Comparison of ENCODE assay signal across 18 cellular contexts in the genomic region with DNA sequence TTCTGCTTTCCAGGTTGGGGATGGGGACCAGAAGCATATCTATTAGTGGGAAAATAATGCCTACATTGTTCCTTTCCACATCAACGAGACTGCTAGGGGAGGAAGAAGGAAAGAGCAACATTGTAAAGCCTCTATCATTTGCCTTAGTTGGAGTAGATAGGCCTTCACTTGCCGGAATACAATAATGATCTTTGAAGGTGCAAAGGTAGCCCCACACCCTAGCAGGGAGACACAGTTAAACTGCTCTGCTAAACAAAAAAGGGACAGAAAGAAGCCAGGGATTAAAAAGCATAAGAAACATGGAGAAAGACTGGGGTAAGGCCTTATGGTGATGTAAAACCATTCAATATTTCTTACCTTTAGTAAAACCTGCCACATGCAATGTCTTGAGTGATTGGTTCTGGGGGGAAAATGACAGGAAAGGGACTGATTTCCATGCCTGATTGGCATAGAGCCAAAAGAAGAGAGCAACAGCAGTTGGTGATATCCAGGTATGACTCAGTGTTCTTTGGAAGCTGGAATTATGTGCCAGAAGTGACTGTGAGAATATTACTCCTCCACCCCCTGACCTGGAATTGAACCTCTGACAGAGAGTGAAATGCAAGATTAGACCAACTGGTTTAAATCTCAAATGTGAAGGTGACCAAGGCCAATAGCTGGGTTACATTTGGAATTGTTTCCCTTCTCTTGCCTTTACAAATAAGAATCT. TPM values are rescaled to one million over a fixed set of nuclear protein-coding genes. Genes with fewer than 3 reads are reported as not detected.
DNase-seq lines count a peak whose midpoint lies in the region; TF ChIP-seq lines count a peak whose summit lies in the region.
"Had no signal": no experiment of that assay in that cellular context is flagged by ENCODE, and none has a peak within 500 bp of the region (broad histone marks: within the 10 kb centered on the region; RNA-seq: fewer than 3 reads in every experiment).

No MANE protein-coding gene starts in this region.

- H3K18ac ChIP-seq in mesendoderm (ENCODE audit: low read length) = no peak overlapping the region

- no peaks in the 10 kb centered on the region for H3K9me2 ChIP-seq in SK-N-SH

- H3K23ac ChIP-seq in mesendoderm (ENCODE audit: low read length) = no peak overlapping the region

- H3K4me3 ChIP-seq in SK-N-SH (ENCODE audit: low read depth in 2 of 2, low read length in 1 of 2) (no peak overlapping the region), foreskin fibroblast (ENCODE audit: low read depth in 1 of 2, low read length in 2 of 2) (no peak overlapping the region), mesendoderm (ENCODE audit: low read length) (no peak overlapping the region)
- H3K4me3 ChIP-seq: coronary artery, GM12878 had no signal

- H3K27ac Mint-ChIP-seq in HFFc6 (no peak overlapping the region), progenitor cell of endocrine pancreas (no peak overlapping the region)
- H3K27ac Mint-ChIP-seq: activated B cell treated with CpG ODN at 0.5 μM for 24 hours; activated naive CD8-positive, alpha-beta T cell treated with anti-CD3 and anti-CD28 coated beads, Interleukin-2, amount 10 ng/mL, durations not matched to agents 7 days and 5 days had no signal

- H2BK120ac ChIP-seq in mesendoderm (ENCODE audit: low read depth, low read length) = no peak overlapping the region

- no peaks in the 10 kb centered on the region for H3K27me3 Mint-ChIP-seq in HFFc6 (ENCODE audit: insufficient read depth)
- no peaks in the 10 kb centered on the region for H3K27me3 Mint-ChIP-seq in progenitor cell of endocrine pancreas
- H3K27me3 Mint-ChIP-seq: activated B cell treated with CpG ODN at 0.5 μM for 24 hours; activated naive CD8-positive, alpha-beta T cell treated with anti-CD3 and anti-CD28 coated beads, Interleukin-2, amount 10 ng/mL, durations not matched to agents 7 days and 5 days had no signal

- DNase-seq in AG08395 (ENCODE audit: low spot score) = peak; percentile 20
- peak; percentile 24 for DNase-seq in HFFc6
- DNase-seq in SK-N-SH = no peak
- DNase-seq in foreskin fibroblast = peak; percentile 20 to 48
- DNase-seq in progenitor cell of endocrine pancreas (ENCODE audit: low spot score, unreplicated experiment) = no peak
- DNase-seq in NCI-H2107 treated with DMSO at 0.1 percent for 48 hours (lab: John Stamatoyannopoulos, UW; ENCODE audit: unreplicated experiment) = no peak
- no peak for DNase-seq in NCI-H748 treated with DMSO at 0.1 percent for 48 hours (lab: John Stamatoyannopoulos, UW)
- DNase-seq in mesendoderm = no peak
- DNase-seq: activated B cell treated with CpG ODN at 0.5 μM for 24 hours; activated naive CD8-positive, alpha-beta T cell treated with anti-CD3 and anti-CD28 coated beads, Interleukin-2, amount 10 ng/mL, durations not matched to agents 7 days and 5 days; DMS79; foreskin melanocyte; islet precursor cell; NCI-H1694; stimulated activated CD4-positive, alpha-beta T cell treated with anti-CD3 and anti-CD28 coated beads, Interleukin-1b, Interleukin-23, amount 100 ng/mL, for 48 hours had no signal

- H3K36me3 Mint-ChIP-seq in HFFc6 (ENCODE audit: low read depth) = no peaks in the 10 kb centered on the region
- no peaks in the 10 kb centered on the region for H3K36me3 Mint-ChIP-seq in progenitor cell of endocrine pancreas (ENCODE audit: insufficient read depth)
- H3K36me3 Mint-ChIP-seq: activated naive CD8-positive, alpha-beta T cell treated with anti-CD3 and anti-CD28 coated beads, Interleukin-2, amount 10 ng/mL, durations not matched to agents 7 days and 5 days had no signal

- H3K4me1 ChIP-seq in SK-N-SH (ENCODE audit: control insufficient read depth in 1 of 2, insufficient read depth in 2 of 2, low read depth in 1 of 2, low read length in 1 of 2) (peaks cover 0 to 2% of the 10 kb centered on the region in 2 experiments; a peak in 1 of 4 replicates), mesendoderm (ENCODE audit: control insufficient read depth, low read depth, low read length) (no peaks in the 10 kb centered on the region)

- H3F3A ChIP-seq in SK-N-SH (replicated peaks; ENCODE audit: insufficient read depth) = no peaks in the 10 kb centered on the region

- H2BK5ac ChIP-seq in mesendoderm (ENCODE audit: low read length) = no peak overlapping the region

- H3K27me3 ChIP-seq in SK-N-SH (ENCODE audit: insufficient read depth) = no peaks in the 10 kb centered on the region
- no peaks in the 10 kb centered on the region for H3K27me3 ChIP-seq in mesendoderm (ENCODE audit: insufficient read depth, low read length, poor library complexity)

- H3K27ac ChIP-seq in SK-N-SH (ENCODE audit: low read depth in 2 of 2, low read length in 1 of 2) (no peak overlapping the region), mesendoderm (ENCODE audit: low read depth, low read length) (no peak overlapping the region)
- H3K27ac ChIP-seq: coronary artery had no signal

- H3K36me3 ChIP-seq in SK-N-SH (replicated peaks in 1 of 2; ENCODE audit: control insufficient read depth in 1 of 2, insufficient read depth in 2 of 2, low read length in 1 of 2) (no peaks in the 10 kb centered on the region), mesendoderm (ENCODE audit: control insufficient read depth, insufficient read depth, low read length) (no peaks in the 10 kb centered on the region)

- no peak overlapping the region for H2BK15ac ChIP-seq in mesendoderm (replicated peaks; ENCODE audit: low read depth)

- no peak overlapping the region for H2AK5ac ChIP-seq in mesendoderm (ENCODE audit: low read length)

- H4K20me1 ChIP-seq in SK-N-SH (ENCODE audit: insufficient read depth) = no peaks in the 10 kb centered on the region

- no peak for TF ChIP-seq CTCF in HFFc6 (IDR thresholded peaks at IDR 0.05)
- no peak for TF ChIP-seq CTCF in SK-N-SH (IDR thresholded peaks at IDR 0.05)
- TF ChIP-seq CTCF in foreskin fibroblast (IDR thresholded peaks at IDR 0.05; ENCODE audit: low read depth, low read length) = no peak
- TF ChIP-seq CTCF in progenitor cell of endocrine pancreas (IDR thresholded peaks at IDR 0.05; ENCODE audit: unreplicated experiment) = no peak

- H3K4me2 ChIP-seq in SK-N-SH (no peak overlapping the region), mesendoderm (ENCODE audit: low read length) (no peak overlapping the region)

- H3K4me3 Mint-ChIP-seq in HFFc6 (no peak overlapping the region), progenitor cell of endocrine pancreas (ENCODE audit: low read depth) (no peak overlapping the region)
- H3K4me3 Mint-ChIP-seq: activated B cell treated with CpG ODN at 0.5 μM for 24 hours; activated naive CD8-positive, alpha-beta T cell treated with anti-CD3 and anti-CD28 coated beads, Interleukin-2, amount 10 ng/mL, durations not matched to agents 7 days and 5 days had no signal

- no peaks in the 10 kb centered on the region for H3K9me3 Mint-ChIP-seq in HFFc6
- H3K9me3 Mint-ChIP-seq in progenitor cell of endocrine pancreas (ENCODE audit: low read depth) = no peaks in the 10 kb centered on the region
- H3K9me3 Mint-ChIP-seq: activated B cell treated with CpG ODN at 0.5 μM for 24 hours had no signal

- no peaks in the 10 kb centered on the region for H3K79me1 ChIP-seq in mesendoderm (ENCODE audit: low read length)

- no peak overlapping the region for H3K4ac ChIP-seq in mesendoderm (ENCODE audit: low read depth, low read length)

- H3K4me1 Mint-ChIP-seq in HFFc6 (ENCODE audit: low read depth) (peaks cover 33% of the 10 kb centered on the region), progenitor cell of endocrine pancreas (ENCODE audit: low read depth) (peaks cover 26% of the 10 kb centered on the region)
- H3K4me1 Mint-ChIP-seq: activated B cell treated with CpG ODN at 0.5 μM for 24 hours; activated naive CD8-positive, alpha-beta T cell treated with anti-CD3 and anti-CD28 coated beads, Interleukin-2, amount 10 ng/mL, durations not matched to agents 7 days and 5 days had no signal

- TF ChIP-seq RAD21 in SK-N-SH (IDR thresholded peaks at IDR 0.05; ENCODE audit: low read length) = no peak

- H3K9ac ChIP-seq in SK-N-SH = no peak overlapping the region
- no peak overlapping the region for H3K9ac ChIP-seq in mesendoderm (ENCODE audit: low read length)

- no peak overlapping the region for H4K5ac ChIP-seq in mesendoderm (ENCODE audit: low read length)

- no peak overlapping the region for H4K8ac ChIP-seq in mesendoderm (ENCODE audit: low read depth, low read length)

- POLR2A ChIA-PET in SK-N-SH (lab: Yijun Ruan, JAX) = no interaction called here

- 89% methylated on average over 2 of the region's 2 CpGs for WGBS in SK-N-SH (ENCODE audit: low lambda C conversion rate)
- WGBS in mesendoderm (ENCODE audit: extremely low coverage, insufficient coverage, low lambda C conversion rate) = no CpG with 5 or more reads among the region's 2 CpGs

- CTCF ChIA-PET in SK-N-SH (lab: Yijun Ruan, JAX) = no interaction called here

- no peaks in the 10 kb centered on the region for H3K79me2 ChIP-seq in SK-N-SH (ENCODE audit: insufficient read depth)
- no peaks in the 10 kb centered on the region for H3K79me2 ChIP-seq in mesendoderm (ENCODE audit: control insufficient read depth, insufficient read depth, low read length)

- no peak overlapping the region for H2AFZ ChIP-seq in SK-N-SH (ENCODE audit: low read depth)

- TF ChIP-seq EP300 in SK-N-SH (IDR thresholded peaks at IDR 0.05; ENCODE audit: borderline replicate concordance in 1 of 2, low read depth in 1 of 2, low read length in 1 of 2) = no peak

- H3K56ac ChIP-seq in mesendoderm (ENCODE audit: low read length) = no peak overlapping the region

- no peaks in the 10 kb centered on the region for H3K9me3 ChIP-seq in SK-N-SH

TF ChIP-seq in SK-N-SH, 30 proteins besides CTCF, POLR2A, EP300 and RAD21 (continues in another document):
- TF ChIP-seq JUND (IDR thresholded peaks at IDR 0.05) = peak; percentile 42
- no peak for TF ChIP-seq GATA2 (CRISPR knock-in tag; IDR thresholded peaks at IDR 0.05)
- TF ChIP-seq FOXM1 (IDR thresholded peaks at IDR 0.05; ENCODE audit: low read depth) = no peak
- TF ChIP-seq RXRA (IDR thresholded peaks at IDR 0.05; ENCODE audit: borderline replicate concordance, low read depth) = peak; percentile 77; the same call in 1 of the 2 replicates
- peak; percentile 8; the same call in 1 of the 2 replicates for TF ChIP-seq TCF12 (IDR thresholded peaks at IDR 0.05)
- TF ChIP-seq SIN3A (IDR thresholded peaks at IDR 0.05; ENCODE audit: borderline replicate concordance, low read depth, low read length) = no peak
- TF ChIP-seq FOSL2 (IDR thresholded peaks at IDR 0.05; ENCODE audit: borderline replicate concordance, low read depth) = peak; percentile 48; the same call in 1 of the 2 replicates

RNA-seq across cellular contexts. Expression of gene DNASE2B, which starts 8.1 kb away (rescaled TPM):
- not detected for total RNA-seq in HFFc6 (2021; fragmentation: NEBNext Ultra II Directional; extraction: Animal tissue kit (Norgen Biotek cat#: 25700))
- 0.03 TPM in 1 of 2 replicates, not detected in the other for polyA plus RNA-seq in SK-N-SH (2012; rRNA removed)
- polyA plus RNA-seq in SK-N-SH (2012; cell fraction: cytosol; rRNA removed) = 0.03 TPM in 1 of 2 replicates, not detected in the other
- 0.11 TPM in 1 of 2 replicates, not detected in the other for polyA plus RNA-seq in SK-N-SH (2012; cell fraction: nucleus; rRNA removed)
- total RNA-seq in progenitor cell of endocrine pancreas = 0.26 and 0.36 TPM in 2 replicates
- polyA plus RNA-seq in mesendoderm (2013, experiment 1 of 2) = not detected
- not detected for polyA plus RNA-seq in mesendoderm (2013, experiment 2 of 2)
- total RNA-seq: activated B cell treated with CpG ODN at 0.5 μM for 24 hours; activated naive CD8-positive, alpha-beta T cell treated with anti-CD3 and anti-CD28 coated beads, Interleukin-2, amount 10 ng/mL, durations not matched to agents 7 days and 5 days; GM12878; pulmonary artery endothelial cell had no signal
- polyA plus RNA-seq: GM12878 had no signal

Comparison
In these comparisons a context has a peak if more than half of its experiments do, and no peak if none do; other contexts are left out.
1. DNase-seq: peak in AG08395 (single experiment), HFFc6 (single experiment) and foreskin fibroblast (2 of 2); none in SK-N-SH (single experiment), progenitor cell of endocrine pancreas (single experiment), NCI-H2107 treated with DMSO at 0.1 percent for 48 hours (single experiment), NCI-H748 treated with DMSO at 0.1 percent for 48 hours (single experiment) and mesendoderm (single experiment).